Comparison of ENCODE assay signal across 19 cellular contexts in genomic region chr12:76637807-76638206, GRCh38.
A peak's percentile ranks its signal among the peaks of the same experiment; 100 is the strongest.
DNase-seq lines count a peak whose midpoint lies in the region; ATAC-seq and TF ChIP-seq lines count a peak whose summit lies in the region.
"Had no signal": no experiment of that assay in that cellular context is flagged by ENCODE, and none has a peak within 500 bp of the region (broad histone marks: within the 10 kb centered on the region; RNA-seq: fewer than 3 reads in every experiment).

No MANE protein-coding gene starts in this region.

- no peak overlapping the region for H3K4me3 ChIP-seq in fibroblast of the aortic adventitia (ENCODE audit: low read depth, low read length)
- H3K4me3 ChIP-seq in skeletal muscle satellite cell (ENCODE audit: low read length) = no peak overlapping the region
- H3K4me3 ChIP-seq: heart right ventricle, sigmoid colon, thoracic aorta had no signal

- peaks cover 33% of the 10 kb centered on the region for H3K4me1 ChIP-seq in skeletal muscle satellite cell (ENCODE audit: control insufficient read depth, insufficient read depth, low read length)
- H3K4me1 ChIP-seq: sigmoid colon had no signal

- H3K27ac Mint-ChIP-seq in HFFc6 = peak overlapping the region; percentile 53; the same call in 1 of the 2 replicates
- H3K27ac Mint-ChIP-seq: activated CD4-positive, alpha-beta memory T cell treated with anti-CD3 and anti-CD28 coated beads, Interleukin-2, amount 10 ng/mL, durations not matched to agents 7 days and 5 days had no signal

- ATAC-seq in SK-N-SH treated with all-trans-retinoic acid at 6 μM for 48 hours = peak; percentile 51
- ATAC-seq in HG02588 (IDR thresholded peaks at IDR 0.05; ENCODE audit: unreplicated experiment) = no peak
- no peak for ATAC-seq in HG02981 (IDR thresholded peaks at IDR 0.05; ENCODE audit: unreplicated experiment)
- ATAC-seq: HCT116, heart right ventricle, left cardiac atrium, Right ventricle myocardium inferior had no signal

- H3K4me1 Mint-ChIP-seq in HFFc6 (ENCODE audit: low read depth) = peaks cover 61% of the 10 kb centered on the region

- no peaks in the 10 kb centered on the region for H3K9me3 ChIP-seq in skeletal muscle satellite cell (replicated peaks; ENCODE audit: low read length)
- H3K9me3 ChIP-seq: heart right ventricle, sigmoid colon, thoracic aorta had no signal

- no peaks in the 10 kb centered on the region for H3K36me3 ChIP-seq in skeletal muscle satellite cell (ENCODE audit: insufficient read depth, low read length)
- H3K36me3 ChIP-seq: heart right ventricle, sigmoid colon, thoracic aorta had no signal

- peak overlapping the region; percentile 20; the same call in 1 of the 2 replicates for H3K4me3 Mint-ChIP-seq in HFFc6
- H3K4me3 Mint-ChIP-seq: activated CD4-positive, alpha-beta memory T cell treated with anti-CD3 and anti-CD28 coated beads, Interleukin-2, amount 10 ng/mL, durations not matched to agents 7 days and 5 days had no signal

- no peak overlapping the region for H3K9ac ChIP-seq in skeletal muscle satellite cell (ENCODE audit: low read depth, low read length)

- no peaks in the 10 kb centered on the region for H3K27me3 ChIP-seq in skeletal muscle satellite cell (ENCODE audit: control insufficient read depth, insufficient read depth, low read length)
- H3K27me3 ChIP-seq: heart right ventricle, sigmoid colon had no signal

- DNase-seq in HFFc6 = peak; percentile 67
- peak; percentile 7 for DNase-seq in fibroblast of the aortic adventitia (ENCODE audit: low read depth)
- DNase-seq in NCI-H69 (lab: John Stamatoyannopoulos, UW) = no peak
- DNase-seq: activated CD4-positive, alpha-beta memory T cell treated with anti-CD3 and anti-CD28 coated beads, Interleukin-2, amount 10 ng/mL, durations not matched to agents 7 days and 5 days; heart right ventricle; KG1; left cardiac atrium; NCI-H1417; NK-92 treated with Interleukin-12 subunit alpha and Interleukin-12 subunit beta, amount 100 ng/mL, for 24 hours; sigmoid colon; stimulated activated CD4-positive, alpha-beta T cell treated with anti-CD3 and anti-CD28 coated beads, Interleukin-4, amount 100 ng/mL, for 24 hours; stimulated activated CD8-positive, alpha-beta memory T cell treated with anti-CD3 and anti-CD28 coated beads, Interleukin-4, amount 100 ng/mL, for 48 hours had no signal

- H3K9me3 Mint-ChIP-seq in HFFc6 = no peaks in the 10 kb centered on the region
- H3K9me3 Mint-ChIP-seq: activated CD4-positive, alpha-beta memory T cell treated with anti-CD3 and anti-CD28 coated beads, Interleukin-2, amount 10 ng/mL, durations not matched to agents 7 days and 5 days had no signal

- H3K4me2 ChIP-seq in skeletal muscle satellite cell (ENCODE audit: low read length) = peak overlapping the region; percentile 20

- TF ChIP-seq CTCF in HFFc6 (IDR thresholded peaks at IDR 0.05) = no peak
- TF ChIP-seq CTCF in fibroblast of the aortic adventitia (IDR thresholded peaks at IDR 0.05; ENCODE audit: insufficient read depth, low read length) = no peak

- no peaks in the 10 kb centered on the region for H3K27me3 Mint-ChIP-seq in HFFc6 (ENCODE audit: insufficient read depth)
- H3K27me3 Mint-ChIP-seq: activated CD4-positive, alpha-beta memory T cell treated with anti-CD3 and anti-CD28 coated beads, Interleukin-2, amount 10 ng/mL, durations not matched to agents 7 days and 5 days had no signal

- H3K36me3 Mint-ChIP-seq in HFFc6 (ENCODE audit: low read depth) = no peaks in the 10 kb centered on the region

TF ChIP-seq in SK-N-SH treated with all-trans-retinoic acid at 6 μM for 48 hours, 23 proteins besides CTCF, POLR2A, EP300 and RAD21:
- TF ChIP-seq ZNF565 (CRISPR knock-in tag; conservative IDR thresholded peaks at IDR 0.05; ENCODE audit: low read depth) (no peak), BACH2 (CRISPR knock-in tag; IDR thresholded peaks at IDR 0.05; ENCODE audit: borderline replicate concordance) (no peak), ZFP30 (CRISPR knock-in tag; IDR thresholded peaks at IDR 0.05) (no peak), POU6F1 (CRISPR knock-in tag; IDR thresholded peaks at IDR 0.05; ENCODE audit: borderline replicate concordance, low read depth) (no peak), SNAI2 (CRISPR knock-in tag; IDR thresholded peaks at IDR 0.05) (no peak), ZNF70 (CRISPR knock-in tag; IDR thresholded peaks at IDR 0.05) (no peak), ISL1 (CRISPR knock-in tag; IDR thresholded peaks at IDR 0.05) (no peak), PATZ1 (CRISPR knock-in tag; IDR thresholded peaks at IDR 0.05; ENCODE audit: borderline replicate concordance) (no peak), ESRRG (CRISPR knock-in tag; IDR thresholded peaks at IDR 0.05) (no peak), TOX (CRISPR knock-in tag; IDR thresholded peaks at IDR 0.05; ENCODE audit: borderline replicate concordance) (no peak), TCF4 (CRISPR knock-in tag; IDR thresholded peaks at IDR 0.05; ENCODE audit: borderline replicate concordance) (no peak), OSR1 (CRISPR knock-in tag; IDR thresholded peaks at IDR 0.05) (no peak), ARNTL (CRISPR knock-in tag; IDR thresholded peaks at IDR 0.05; ENCODE audit: borderline replicate concordance, low read depth) (no peak), ZNF8 (CRISPR knock-in tag; IDR thresholded peaks at IDR 0.05) (no peak), PPARA (CRISPR knock-in tag; IDR thresholded peaks at IDR 0.05; ENCODE audit: borderline replicate concordance) (no peak), ZC3H10 (CRISPR knock-in tag; IDR thresholded peaks at IDR 0.05) (no peak), CSDC2 (CRISPR knock-in tag; IDR thresholded peaks at IDR 0.05) (no peak), CSRNP3 (CRISPR knock-in tag; IDR thresholded peaks at IDR 0.05) (no peak)
